18 cellular contexts compared by ENCODE assay signal in the genomic region with DNA sequence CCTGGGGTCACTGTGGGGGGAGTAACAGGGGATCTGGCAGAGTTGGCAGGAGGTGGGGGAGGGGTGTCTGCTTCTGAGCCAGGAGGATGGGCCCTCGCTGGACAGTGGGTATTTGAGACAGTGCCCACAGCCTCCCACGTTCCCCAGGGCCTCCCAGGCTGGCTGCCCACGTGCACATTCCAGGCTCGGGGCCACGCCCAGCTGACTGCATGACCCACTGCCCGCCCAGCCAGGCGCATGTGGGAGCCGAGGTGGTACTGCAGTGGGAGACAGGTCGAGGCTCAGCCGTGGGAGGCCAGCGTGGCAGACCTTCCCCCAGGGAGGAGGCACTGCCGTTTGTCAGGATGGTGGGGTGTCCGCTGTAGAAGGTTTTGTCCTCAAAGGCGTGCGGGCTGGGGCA. TPM values are rescaled to one million over a fixed set of nuclear protein-coding genes. Genes with fewer than 3 reads are reported as not detected.
A peak's percentile ranks its signal among the peaks of the same experiment; 100 is the strongest.
DNase-seq lines count a peak whose midpoint lies in the region; ATAC-seq, FAIRE-seq and TF ChIP-seq lines count a peak whose summit lies in the region.
"Had no signal": no experiment of that assay in that cellular context is flagged by ENCODE, and none has a peak within 500 bp of the region (broad histone marks: within the 10 kb centered on the region; RNA-seq: fewer than 3 reads in every experiment).

No MANE protein-coding gene starts in this region.

- H4K91ac ChIP-seq in mesenchymal stem cell (ENCODE audit: low read length), result no peak overlapping the region

- peak overlapping the region; percentile 11 to 72; a peak in 4 of 6 replicates for H3K27ac ChIP-seq in A549
- no peak overlapping the region; the same call in 1 of the 2 replicates for H3K27ac ChIP-seq in HCT116 (ENCODE audit: low read depth, low read length)
- no peak overlapping the region for H3K27ac ChIP-seq in mesenchymal stem cell (ENCODE audit: low read length, poor library complexity, severe bottlenecking)

- H3K27me3 ChIP-seq in HCT116 (ENCODE audit: insufficient read depth, low read length) (no peaks in the 10 kb centered on the region), mesenchymal stem cell (ENCODE audit: control insufficient read depth in 1 of 2, insufficient read depth in 1 of 2, low read length in 2 of 2) (no peaks in the 10 kb centered on the region)

- no peak for TF ChIP-seq EP300 in A549 (IDR thresholded peaks at IDR 0.05)

- H3K79me2 ChIP-seq in HCT116 (ENCODE audit: insufficient read depth, low read length), result no peaks in the 10 kb centered on the region

- RAD21 ChIA-PET in HCT116 (lab: Charles Lee; ENCODE audit: low non-redundant PET in 1 of 2, low total read pairs in 2 of 2, uncharacterized antibody in 2 of 2, unreplicated experiment in 2 of 2), result no interaction called here

- BruUV-seq in HCT116 (replicated peaks; lab: Mats Ljungman, UMichigan), result no TSS peak

- H3K18ac ChIP-seq in mesenchymal stem cell (ENCODE audit: low read depth in 1 of 2, low read length in 2 of 2), result peak overlapping the region; percentile 2 to 54

- H2BK5ac ChIP-seq in mesenchymal stem cell (ENCODE audit: low read depth, low read length, poor library complexity, severe bottlenecking), result no peak overlapping the region

- no peaks in the 10 kb centered on the region for H4K20me1 ChIP-seq in HCT116 (ENCODE audit: insufficient read depth)

- no peaks in the 10 kb centered on the region for H3K4me1 Mint-ChIP-seq in activated T-helper 17 cell treated with anti-CD3 and anti-CD28 coated beads, Interleukin-2, amount 50 U/mL, for 72 hours
- H3K4me1 Mint-ChIP-seq: WTC11 had no signal

- H3K14ac ChIP-seq in mesenchymal stem cell (ENCODE audit: low read length in 2 of 2), result peak overlapping the region in 1 of 2 experiments; percentile 61

- H3K9ac ChIP-seq in HCT116 (ENCODE audit: low read length), result no peak overlapping the region
- no peak overlapping the region for H3K9ac ChIP-seq in mesenchymal stem cell (ENCODE audit: low read length)

- WGBS in A549 (ENCODE audit: missing lambda C conversion rate), result 71% methylated on average over 12 of the region's 15 CpGs
- 70% methylated on average over 15 of the region's 15 CpGs for WGBS in mesenchymal stem cell

- H3K4me3 Mint-ChIP-seq in activated T-helper 17 cell treated with anti-CD3 and anti-CD28 coated beads, Interleukin-2, amount 50 U/mL, for 72 hours, result no peak overlapping the region
- H3K4me3 Mint-ChIP-seq: activated CD8-positive, alpha-beta T cell treated with anti-CD3 and anti-CD28 coated beads, Interleukin-2, amount 10 ng/mL, durations not matched to agents 7 days and 5 days; activated naive CD8-positive, alpha-beta T cell treated with anti-CD3 and anti-CD28 coated beads for 36 hours; memory B cell; nephron progenitor cell; stimulated activated naive CD8-positive, alpha-beta T cell treated with anti-CD3 and anti-CD28 coated beads, Interleukin-15, Interleukin-2, amounts not matched to agents 100 ng/mL and 50 ng/mL, for 24 hours; WTC11 had no signal

- peaks cover under 1% of the 10 kb centered on the region for H3K79me1 ChIP-seq in mesenchymal stem cell (replicated peaks; ENCODE audit: low read length, poor library complexity, severe bottlenecking)

- H3K4me2 ChIP-seq in A549 (peak overlapping the region; percentile 34; the same call in 2 of the 3 replicates), HCT116 (ENCODE audit: low read length) (peak overlapping the region; percentile 18; the same call in 1 of the 2 replicates), mesenchymal stem cell (ENCODE audit: low read length, poor library complexity, severe bottlenecking) (no peak overlapping the region)

- no peak overlapping the region for H3K23ac ChIP-seq in mesenchymal stem cell (ENCODE audit: low read length in 2 of 2)

- H2BK120ac ChIP-seq in mesenchymal stem cell (ENCODE audit: low read depth, low read length), result no peak overlapping the region

- TF ChIP-seq CTCF in A549 (IDR thresholded peaks at IDR 0.05) (no peak), HCT116 (IDR thresholded peaks at IDR 0.05 in 2 of 3, conservative IDR thresholded peaks at IDR 0.05 in 1 of 3; ENCODE audit: borderline replicate concordance in 1 of 3, insufficient read depth in 1 of 3, low read depth in 2 of 3, low read length in 2 of 3) (no peak)

- no peak for TF ChIP-seq POLR2A in A549 (IDR thresholded peaks at IDR 0.05; ENCODE audit: low read length)
- TF ChIP-seq POLR2A in HCT116 (IDR thresholded peaks at IDR 0.05; ENCODE audit: borderline replicate concordance, extremely low read depth, insufficient read depth, insufficient read length), result no peak

- peaks cover 5% of the 10 kb centered on the region for H3K27me3 Mint-ChIP-seq in activated T-helper 17 cell treated with anti-CD3 and anti-CD28 coated beads, Interleukin-2, amount 50 U/mL, for 72 hours

- peak overlapping the region; percentile 24 to 40 for H3K4ac ChIP-seq in mesenchymal stem cell (ENCODE audit: low read depth in 1 of 2, low read length in 2 of 2)

- H3K36me3 Mint-ChIP-seq in activated T-helper 17 cell treated with anti-CD3 and anti-CD28 coated beads, Interleukin-2, amount 50 U/mL, for 72 hours (ENCODE audit: low read depth), result no peaks in the 10 kb centered on the region
- H3K36me3 Mint-ChIP-seq: activated naive CD8-positive, alpha-beta T cell treated with anti-CD3 and anti-CD28 coated beads for 36 hours; memory B cell; WTC11 had no signal

- no peaks in the 10 kb centered on the region for H3K36me3 ChIP-seq in HCT116 (ENCODE audit: control insufficient read depth in 1 of 2, insufficient read depth in 2 of 2, low read length in 2 of 2)
- H3K36me3 ChIP-seq in mesenchymal stem cell (ENCODE audit: control insufficient read depth in 1 of 2, insufficient read depth in 2 of 2, low read depth in 1 of 2, low read length in 2 of 2), result peaks cover 0 to 41% of the 10 kb centered on the region in 2 experiments

- intact Hi-C loops in HCT116 (cut with micrococcal nuclease), result no loop called here

- no peak for FAIRE-seq in A549 (lab: Jason Lieb, UNC)
- FAIRE-seq: bronchial epithelial cell had no signal

- H3K27ac Mint-ChIP-seq in activated T-helper 17 cell treated with anti-CD3 and anti-CD28 coated beads, Interleukin-2, amount 50 U/mL, for 72 hours, result no peak overlapping the region
- H3K27ac Mint-ChIP-seq: activated CD8-positive, alpha-beta T cell treated with anti-CD3 and anti-CD28 coated beads, Interleukin-2, amount 10 ng/mL, durations not matched to agents 7 days and 5 days; activated naive CD8-positive, alpha-beta T cell treated with anti-CD3 and anti-CD28 coated beads for 36 hours; memory B cell; stimulated activated naive CD8-positive, alpha-beta T cell treated with anti-CD3 and anti-CD28 coated beads, Interleukin-15, Interleukin-2, amounts not matched to agents 100 ng/mL and 50 ng/mL, for 24 hours; WTC11 had no signal

- H3K9me3 Mint-ChIP-seq in activated T-helper 17 cell treated with anti-CD3 and anti-CD28 coated beads, Interleukin-2, amount 50 U/mL, for 72 hours, result no peaks in the 10 kb centered on the region
- H3K9me3 Mint-ChIP-seq: activated naive CD8-positive, alpha-beta T cell treated with anti-CD3 and anti-CD28 coated beads for 36 hours; memory B cell; nephron progenitor cell; stimulated activated naive CD8-positive, alpha-beta T cell treated with anti-CD3 and anti-CD28 coated beads, Interleukin-15, Interleukin-2, amounts not matched to agents 100 ng/mL and 50 ng/mL, for 24 hours; WTC11 had no signal

- TF ChIP-seq RAD21 in A549 (conservative IDR thresholded peaks at IDR 0.05 in 1 of 2, IDR thresholded peaks at IDR 0.05 in 1 of 2) (no peak), HCT116 (IDR thresholded peaks at IDR 0.05; ENCODE audit: low read depth) (no peak)

- no peak overlapping the region for H2AFZ ChIP-seq in HCT116 (ENCODE audit: low read depth, low read length, poor library complexity, severe bottlenecking)
- H2AFZ ChIP-seq in mesenchymal stem cell (ENCODE audit: low read depth, low read length), result no peak overlapping the region

- no peak overlapping the region for H4K8ac ChIP-seq in mesenchymal stem cell (ENCODE audit: low read length)

- H2BK12ac ChIP-seq in mesenchymal stem cell (ENCODE audit: low read length in 2 of 2), result peak overlapping the region in 1 of 2 experiments; percentile 49

- POLR2A ChIA-PET in A549 (lab: Yijun Ruan, JAX) (no interaction called here), HCT116 (lab: Charles Lee) (no interaction called here)

- no peak overlapping the region for H2BK15ac ChIP-seq in mesenchymal stem cell (ENCODE audit: low read depth, poor library complexity, severe bottlenecking)

- peak in 1 of 2 experiments; percentile 63 for DNase-seq in A549 (ENCODE audit: low read depth in 1 of 2, low spot score in 1 of 2)
- no peak for DNase-seq in HCT116 (ENCODE audit: low read depth, low spot score)
- DNase-seq in amniotic epithelial cell (ENCODE audit: low read depth), result peak; percentile 72
- DNase-seq in mesenchymal stem cell, result no peak
- no peak for DNase-seq in NCI-H1417 treated with DMSO at 0.1 percent for 48 hours (lab: John Stamatoyannopoulos, UW)
- DNase-seq: activated CD8-positive, alpha-beta T cell treated with anti-CD3 and anti-CD28 coated beads, Interleukin-2, amount 10 ng/mL, durations not matched to agents 7 days and 5 days; activated naive CD8-positive, alpha-beta T cell treated with anti-CD3 and anti-CD28 coated beads for 36 hours; activated T-cell treated with anti-CD3 and anti-CD28 coated beads, Interleukin-2, amount 50 U/mL, for 48 hours; NCI-H1694 treated with DMSO at 0.1 percent for 48 hours; NCI-H446; nephron progenitor cell had no signal

- no peak overlapping the region for H2AK5ac ChIP-seq in mesenchymal stem cell (ENCODE audit: low read length, severe bottlenecking)

- H3K9me2 ChIP-seq in HCT116 (ENCODE audit: insufficient read depth), result no peaks in the 10 kb centered on the region

- CTCF ChIA-PET in A549 (lab: Yijun Ruan, JAX), result interaction anchor here (1.5 to 3.2 kb wide), 2 partner anchors 30 to 50 kb away, joined by 4 to 19 read pairs; no protein-coding TSS in a partner anchor
- CTCF ChIA-PET in HCT116 (lab: Charles Lee), result no interaction called here

- no peak overlapping the region for H3K4me3 ChIP-seq in A549
- no peak overlapping the region for H3K4me3 ChIP-seq in HCT116 (replicated peaks in 1 of 2; ENCODE audit: low read depth in 1 of 2, low read length in 2 of 2)
- no peak overlapping the region for H3K4me3 ChIP-seq in mesenchymal stem cell (ENCODE audit: insufficient read depth in 1 of 2, low read depth in 1 of 2, low read length in 2 of 2)

- H3K9me3 ChIP-seq in A549 (no peaks in the 10 kb centered on the region), HCT116 (ENCODE audit: control insufficient read depth in 1 of 2, insufficient read depth in 1 of 2, low read depth in 1 of 2, low read length in 2 of 2) (no peaks in the 10 kb centered on the region), mesenchymal stem cell (ENCODE audit: control insufficient read depth, low read length) (no peaks in the 10 kb centered on the region)

- ATAC-seq in A549, result 0 out of 6 replicates have a peak, but pooled peaks of 1 of the 2 experiments have one; percentile 2
- no peak for ATAC-seq in HCT116
- ATAC-seq in HG03432 (IDR thresholded peaks at IDR 0.05; ENCODE audit: unreplicated experiment), result no peak
- no peak for ATAC-seq in activated T-helper 17 cell treated with anti-CD3 and anti-CD28 coated beads, Interleukin-2, amount 50 U/mL, for 72 hours (replicated peaks)
- ATAC-seq in GM18867 (IDR thresholded peaks at IDR 0.05; ENCODE audit: unreplicated experiment), result no peak
- ATAC-seq: activated CD8-positive, alpha-beta T cell treated with anti-CD3 and anti-CD28 coated beads, Interleukin-2, amount 10 ng/mL, durations not matched to agents 7 days and 5 days; WTC11 had no signal

- peaks cover 43% of the 10 kb centered on the region for H3K4me1 ChIP-seq in A549
- H3K4me1 ChIP-seq in HCT116 (ENCODE audit: control insufficient read depth in 1 of 2, insufficient read depth in 2 of 2, low read length in 2 of 2), result peaks cover 28 to 46% of the 10 kb centered on the region in 2 experiments
- H3K4me1 ChIP-seq in mesenchymal stem cell (ENCODE audit: control insufficient read depth, insufficient read depth, low read depth, low read length), result peaks cover 47% of the 10 kb centered on the region

RNA-seq across cellular contexts. Expression of a gene that starts 38.8 kb away (rescaled TPM):
- polyA plus RNA-seq in A549 (2011; rRNA removed) (2.1 and 2.6 TPM in 2 replicates), A549 (2017; fragmentation: RNase III; extraction: RNeasy Plus Mini Kit Qiagen cat#74134 plus additional on column Dnase treatment) (5.2 to 5.9 TPM (median 5.8 TPM) in 3 replicates)
- polyA plus RNA-seq in A549 (2012; cell fraction: cytosol; rRNA removed), result 7.4 and 8.4 TPM in 2 replicates
- 27.4 and 38.1 TPM in 2 replicates for polyA plus RNA-seq in A549 (2012; cell fraction: nucleus; rRNA removed)
- polyA minus RNA-seq in A549 (2011; rRNA and poly(A)+ RNA removed), result 2.6 and 3.5 TPM in 2 replicates
- total RNA-seq in HCT116 (2021; ENCODE audit: unreplicated experiment), result 45.2 TPM
- polyA plus RNA-seq in HCT116 (2012), result 16.1 and 18.2 TPM in 2 replicates
- 8.3 TPM for polyA plus RNA-seq in mesenchymal stem cell (2013, experiment 1 of 2)
- 8.6 TPM for polyA plus RNA-seq in mesenchymal stem cell (2013, experiment 2 of 2)
- under 1 TPM in 1 of 2 donors, not detected in 1; 0.26 TPM for total RNA-seq in activated T-helper 17 cell treated with anti-CD3 and anti-CD28 coated beads, Interleukin-2, amount 50 U/mL, for 72 hours

Comparison
In these comparisons a context has a peak if more than half of its experiments do, and no peak if none do; other contexts are left out.
1. H3K27ac ChIP-seq: peak in A549 (2 of 2); none in HCT116 (single experiment) and mesenchymal stem cell (single experiment).
2. RNA of a gene that starts 38.8 kb away (total RNA-seq): 45.2 TPM in HCT116 (single experiment); 0.26 TPM in activated T-helper 17 cell treated with anti-CD3 and anti-CD28 coated beads, Interleukin-2, amount 50 U/mL, for 72 hours; every median in the first group is over 10 times any median in the second.